In genomic region chr22:42808516-42808915, GRCh38 we compare ENCODE assay signal across 19 cellular contexts.
"Had no signal": no experiment of that assay in that cellular context is flagged by ENCODE, and none has a peak within 500 bp of the region (broad histone marks: within the 10 kb centered on the region; RNA-seq: fewer than 3 reads in every experiment).

No MANE protein-coding gene starts in this region.

- H3K9ac ChIP-seq: neural progenitor cell had no signal

- H2AFZ ChIP-seq: neural progenitor cell had no signal

- H3K9me3 Mint-ChIP-seq: activated CD4-positive, alpha-beta memory T cell treated with anti-CD3 and anti-CD28 coated beads, Interleukin-2, amount 10 ng/mL, durations not matched to agents 7 days and 5 days; naive B cell; neural progenitor cell; T-helper 2 cell treated with Interferon-gamma antibody and Interleukin-4, amounts not matched to agents 5 μg/mL and 100 μg/mL, for 36 hours; type B pancreatic cell had no signal

- H3K4me2 ChIP-seq: neural progenitor cell had no signal

- H3K4me3 Mint-ChIP-seq: activated CD4-positive, alpha-beta memory T cell treated with anti-CD3 and anti-CD28 coated beads, Interleukin-2, amount 10 ng/mL, durations not matched to agents 7 days and 5 days; naive B cell; neural progenitor cell; T-helper 2 cell treated with Interferon-gamma antibody and Interleukin-4, amounts not matched to agents 5 μg/mL and 100 μg/mL, for 36 hours; type B pancreatic cell had no signal

- H3K27me3 ChIP-seq: gastrocnemius medialis, heart right ventricle, neural progenitor cell had no signal

- DNase-seq: activated CD4-positive, alpha-beta memory T cell treated with anti-CD3 and anti-CD28 coated beads, Interleukin-2, amount 10 ng/mL, durations not matched to agents 7 days and 5 days; activated CD4-positive, alpha-beta T cell treated with anti-CD3 and anti-CD28 coated beads for 4 hours; activated naive CD4-positive, alpha-beta T cell treated with Interleukin-2 at 50 U/mL for 16 hours; aorta; cortex of kidney; effector CD8-positive, alpha-beta T cell; gastrocnemius medialis; heart right ventricle; naive B cell; retina; stimulated activated CD4-positive, alpha-beta T cell treated with anti-CD3 and anti-CD28 coated beads, Interleukin-15, amount 100 ng/mL, for 24 hours; stimulated activated CD4-positive, alpha-beta T cell treated with anti-CD3 and anti-CD28 coated beads, Interleukin-4, amount 100 ng/mL, for 1 hour; stimulated activated naive CD4-positive, alpha-beta T cell treated with Interleukin-2 at 50 U/mL for 16 hours; substantia nigra; SW 1271 had no signal

- H3K27me3 Mint-ChIP-seq: activated CD4-positive, alpha-beta memory T cell treated with anti-CD3 and anti-CD28 coated beads, Interleukin-2, amount 10 ng/mL, durations not matched to agents 7 days and 5 days; naive B cell; type B pancreatic cell had no signal

- H3K36me3 ChIP-seq: neural progenitor cell had no signal

- H3K27ac Mint-ChIP-seq: activated CD4-positive, alpha-beta memory T cell treated with anti-CD3 and anti-CD28 coated beads, Interleukin-2, amount 10 ng/mL, durations not matched to agents 7 days and 5 days; naive B cell; neural progenitor cell; T-helper 2 cell treated with Interferon-gamma antibody and Interleukin-4, amounts not matched to agents 5 μg/mL and 100 μg/mL, for 36 hours; type B pancreatic cell had no signal

- ATAC-seq: gastrocnemius medialis, heart right ventricle had no signal

- H3K9me3 ChIP-seq: gastrocnemius medialis, heart right ventricle had no signal

- H3K27ac ChIP-seq: gastrocnemius medialis, heart right ventricle, neural progenitor cell, skin epidermis had no signal

- H3K4me1 Mint-ChIP-seq: naive B cell had no signal

- H3K4me3 ChIP-seq: gastrocnemius medialis, heart right ventricle, neural progenitor cell, skin epidermis had no signal
